Comparison of ENCODE assay signal across 20 cellular contexts in genomic region chr4:48022192-48022799, GRCh38. TPM values are rescaled to one million over a fixed set of nuclear protein-coding genes. Genes with fewer than 3 reads are reported as not detected.
DNase-seq lines count a peak whose midpoint lies in the region; ATAC-seq, FAIRE-seq and TF ChIP-seq lines count a peak whose summit lies in the region.
"Had no signal": no experiment of that assay in that cellular context is flagged by ENCODE, and none has a peak within 500 bp of the region (broad histone marks: within the 10 kb centered on the region; RNA-seq: fewer than 3 reads in every experiment).

No MANE protein-coding gene starts in this region.

- H2BK20ac ChIP-seq in IMR-90 (ENCODE audit: low read depth, low read length) (no peak overlapping the region), H9 (ENCODE audit: low read depth, low read length, poor library complexity, severe bottlenecking) (no peak overlapping the region)

- 67% methylated on average over 1 of the region's 3 CpGs; no CpG with 5 or more reads in 1 of the 2 experiments for WGBS in IMR-90 (ENCODE audit: extremely low coverage in 2 of 2, insufficient read length in 1 of 2), 2 experiments
- WGBS in small intestine, 3 donors: 17 to 51% (median 35%) methylated on average over 3 of the region's 3 CpGs
- 100% methylated on average over 1 of the region's 3 CpGs for WGBS in H9 (ENCODE audit: extremely low coverage, insufficient read length, low lambda C conversion rate)

- TF ChIP-seq CTCF in IMR-90 (conservative IDR thresholded peaks at IDR 0.05; ENCODE audit: low read depth, low read length): no peak
- TF ChIP-seq CTCF in choroid plexus epithelial cell (conservative IDR thresholded peaks at IDR 0.05; ENCODE audit: low read depth, low read length): no peak
- TF ChIP-seq CTCF in keratinocyte (optimal IDR thresholded peaks at IDR 0.05 in 1 of 3, IDR thresholded peaks at IDR 0.05 in 1 of 3, conservative IDR thresholded peaks at IDR 0.05 in 1 of 3; ENCODE audit: extremely low read depth in 1 of 3, insufficient read depth in 2 of 3, low read length in 3 of 3): no peak
- no peak for TF ChIP-seq CTCF in activated CD8-positive, alpha-beta T cell treated with anti-CD3 and anti-CD28 coated beads for 36 hours (IDR thresholded peaks at IDR 0.05)
- TF ChIP-seq CTCF in H9 (conservative IDR thresholded peaks at IDR 0.05): no peak

- H2BK15ac ChIP-seq in IMR-90 (ENCODE audit: low read depth, low read length): no peak overlapping the region
- H2BK15ac ChIP-seq in H9 (ENCODE audit: low read depth, low read length): no peak overlapping the region

- ATAC-seq in IMR-90 (ENCODE audit: low read depth): peak; percentile 56
- ATAC-seq in activated CD8-positive, alpha-beta T cell treated with anti-CD3 and anti-CD28 coated beads for 36 hours: no peak
- ATAC-seq: HepG2 had no signal

- no peak overlapping the region for H3K23ac ChIP-seq in IMR-90 (ENCODE audit: low read depth, low read length)
- H3K23ac ChIP-seq in H9 (ENCODE audit: insufficient read length, low read depth, low read length): no peak overlapping the region

- no peaks in the 10 kb centered on the region for H3K79me1 ChIP-seq in IMR-90 (ENCODE audit: low read depth in 1 of 2, low read length in 2 of 2)
- H3K79me1 ChIP-seq in H9 (ENCODE audit: insufficient read depth, low read depth, low read length, poor library complexity, severe bottlenecking): no peaks in the 10 kb centered on the region

- FAIRE-seq in keratinocyte (lab: Jason Lieb, UNC) (peak; percentile 49), small intestine (lab: Jason Lieb, UNC) (no peak)
- FAIRE-seq: HepG2 had no signal

- H3K14ac ChIP-seq in IMR-90 (replicated peaks; ENCODE audit: low read depth, low read length) (no peak overlapping the region), H9 (ENCODE audit: insufficient read depth, low read length) (no peak overlapping the region)

- peaks cover 46% of the 10 kb centered on the region for H3K79me2 ChIP-seq in keratinocyte (ENCODE audit: control insufficient read depth, insufficient read depth, low read length)
- no peaks in the 10 kb centered on the region for H3K79me2 ChIP-seq in H9 (ENCODE audit: insufficient read depth, low read length)

- H2BK5ac ChIP-seq in IMR-90 (ENCODE audit: low read depth, low read length, poor library complexity, severe bottlenecking) (peak overlapping the region; percentile 20), H9 (ENCODE audit: insufficient read length, low read length) (no peak overlapping the region)

- no peaks in the 10 kb centered on the region for H4K20me1 ChIP-seq in IMR-90 (ENCODE audit: insufficient read depth, low read length)
- H4K20me1 ChIP-seq in keratinocyte (ENCODE audit: control insufficient read depth, extremely low read depth, insufficient read depth, low read length): no peaks in the 10 kb centered on the region
- no peaks in the 10 kb centered on the region for H4K20me1 ChIP-seq in H9 (ENCODE audit: control insufficient read depth, insufficient read depth, insufficient read length)

- H3K4ac ChIP-seq in IMR-90 (ENCODE audit: low read depth, low read length) (no peak overlapping the region), H9 (ENCODE audit: low read depth, low read length) (no peak overlapping the region)

- H4K8ac ChIP-seq in IMR-90 (ENCODE audit: low read depth in 2 of 2, low read length in 2 of 2): no peak overlapping the region
- H4K8ac ChIP-seq in H9 (replicated peaks; ENCODE audit: insufficient read length, low read depth, low read length): no peak overlapping the region

- no peak overlapping the region for H3K4me3 ChIP-seq in IMR-90 (ENCODE audit: insufficient read depth, low read depth, low read length)
- no peak overlapping the region for H3K4me3 ChIP-seq in choroid plexus epithelial cell (ENCODE audit: low read depth, low read length)
- H3K4me3 ChIP-seq in keratinocyte (ENCODE audit: control insufficient read depth in 2 of 3, extremely low read depth in 1 of 3, insufficient read depth in 2 of 3, low read depth in 1 of 3, low read length in 3 of 3): no peak overlapping the region
- no peak overlapping the region for H3K4me3 ChIP-seq in small intestine (ENCODE audit: low read depth in 1 of 2, low read length in 2 of 2)
- H3K4me3 ChIP-seq: HAP-1, SK-N-MC had no signal

- H2AK5ac ChIP-seq in IMR-90 (ENCODE audit: low read depth, low read length) (no peak overlapping the region), H9 (ENCODE audit: insufficient read length, low read length) (no peak overlapping the region)

- H3K9me3 Mint-ChIP-seq in activated CD8-positive, alpha-beta T cell treated with anti-CD3 and anti-CD28 coated beads for 36 hours: no peaks in the 10 kb centered on the region
- H3K9me3 Mint-ChIP-seq in H9: no peaks in the 10 kb centered on the region

- no peak overlapping the region for H3T11ph ChIP-seq in H9 (ENCODE audit: low read length)

- TF ChIP-seq POLR2A in IMR-90 (IDR thresholded peaks at IDR 0.05; ENCODE audit: low read depth, low read length): no peak

- no peak overlapping the region for H4K5ac ChIP-seq in IMR-90 (ENCODE audit: low read depth, low read length)
- H4K5ac ChIP-seq in H9 (ENCODE audit: insufficient read length, low read depth, low read length): no peak overlapping the region

- H3K9me3 ChIP-seq in IMR-90 (ENCODE audit: control insufficient read depth, insufficient read depth, low read length): no peaks in the 10 kb centered on the region
- H3K9me3 ChIP-seq in keratinocyte (ENCODE audit: control insufficient read depth, low read depth, low read length): no peaks in the 10 kb centered on the region
- H3K9me3 ChIP-seq in small intestine (ENCODE audit: control insufficient read depth, low read depth): no peaks in the 10 kb centered on the region
- no peaks in the 10 kb centered on the region for H3K9me3 ChIP-seq in H9 (ENCODE audit: control insufficient read depth, low read depth, low read length)
- H3K9me3 ChIP-seq: HAP-1 had no signal

- no peak overlapping the region for H2AK9ac ChIP-seq in IMR-90 (replicated peaks; ENCODE audit: low read depth, low read length, poor library complexity)

- in situ Hi-C loops in IMR-90 (cut with MboI; ENCODE audit: low sequenced_read_pairs): no loop called here

- DNase-seq in IMR-90 (peak; percentile 6), choroid plexus epithelial cell (ENCODE audit: low read depth) (peak; percentile 30), keratinocyte (ENCODE audit: low read depth, low spot score) (no peak), small intestine (peak; percentile 68), H9 (no peak), posterior cingulate gyrus (no peak)
- no peak for DNase-seq in activated CD8-positive, alpha-beta T cell treated with anti-CD3 and anti-CD28 coated beads for 36 hours
- DNase-seq in stimulated activated CD8-positive, alpha-beta memory T cell treated with anti-CD3 and anti-CD28 coated beads, Interleukin-4, amount 100 ng/mL, for 48 hours: no peak
- DNase-seq: ACHN, AML-193, COR-L47, NCI-H1048, NCI-H1436 treated with DMSO at 0.1 percent for 48 hours, NCI-H2081, NCI-H510A treated with DMSO at 0.1 percent for 48 hours had no signal

- H3K27ac Mint-ChIP-seq in activated CD8-positive, alpha-beta T cell treated with anti-CD3 and anti-CD28 coated beads for 36 hours: no peak overlapping the region
- peak overlapping the region in 1 of 3 experiments; percentile 5; a peak in 1 of 7 replicates for H3K27ac Mint-ChIP-seq in H9

- H3K23me2 ChIP-seq in H9 (ENCODE audit: insufficient read length, low read depth, low read length, poor library complexity, severe bottlenecking): peaks cover 3% of the 10 kb centered on the region

- no TSS peak for BruUV-seq in IMR-90 (replicated peaks; lab: Mats Ljungman, UMichigan)

- H3K4me2 ChIP-seq in IMR-90 (ENCODE audit: low read depth, low read length): no peak overlapping the region
- H3K4me2 ChIP-seq in keratinocyte (ENCODE audit: control insufficient read depth, extremely low read depth, insufficient read depth, low read depth, low read length): no peak overlapping the region
- H3K4me2 ChIP-seq in H9 (ENCODE audit: insufficient read depth, insufficient read length, low read length): no peak overlapping the region
- H3K4me2 ChIP-seq: KMS-11 had no signal

- TF ChIP-seq RAD21 in IMR-90 (IDR thresholded peaks at IDR 0.05; ENCODE audit: low read length): no peak

- no peak overlapping the region for H3K18ac ChIP-seq in IMR-90 (ENCODE audit: low read depth, low read length)
- no peak overlapping the region for H3K18ac ChIP-seq in H9 (ENCODE audit: insufficient read length, low read depth, low read length)

- no peaks in the 10 kb centered on the region for H3K36me3 ChIP-seq in IMR-90 (ENCODE audit: control insufficient read depth, insufficient read depth, low read length)
- H3K36me3 ChIP-seq in keratinocyte (ENCODE audit: control insufficient read depth in 2 of 2, extremely low read depth in 1 of 2, insufficient read depth in 2 of 2, low read length in 2 of 2): peaks cover 6 to 13% of the 10 kb centered on the region in 2 experiments
- H3K36me3 ChIP-seq in small intestine (ENCODE audit: control insufficient read depth in 2 of 2, insufficient read depth in 2 of 2, low read length in 2 of 2): no peaks in the 10 kb centered on the region
- H3K36me3 ChIP-seq: HAP-1 had no signal

- H2BK120ac ChIP-seq in IMR-90 (ENCODE audit: low read depth, low read length) (no peak overlapping the region), H9 (ENCODE audit: low read depth, low read length, poor library complexity, severe bottlenecking) (no peak overlapping the region)

- H4K91ac ChIP-seq in IMR-90 (ENCODE audit: insufficient read depth, low read depth, low read length): no peak overlapping the region
- H4K91ac ChIP-seq in H9 (ENCODE audit: insufficient read length, low read depth, low read length): no peak overlapping the region

- no peak overlapping the region for H2AFZ ChIP-seq in IMR-90 (replicated peaks; ENCODE audit: low read length, poor library complexity)
- H2AFZ ChIP-seq in keratinocyte (ENCODE audit: control insufficient read depth, low read length): no peak overlapping the region
- H2AFZ ChIP-seq in H9 (ENCODE audit: low read length): no peak overlapping the region

- dilution Hi-C loops in IMR-90 (cut with HindIII; ENCODE audit: low sequenced_read_pairs, unreplicated experiment): no loop called here
- dilution Hi-C loops in keratinocyte (cut with MboI; ENCODE audit: extremely low pct_ligation_motif_present, low sequenced_read_pairs): no loop called here

- no peaks in the 10 kb centered on the region for H3K36me3 Mint-ChIP-seq in activated CD8-positive, alpha-beta T cell treated with anti-CD3 and anti-CD28 coated beads for 36 hours (ENCODE audit: low read depth)
- peaks cover 9 to 19% (median 14%) of the 10 kb centered on the region in 3 experiments; a peak in 5 of 7 replicates for H3K36me3 Mint-ChIP-seq in H9 (ENCODE audit: insufficient read depth in 1 of 3, low read depth in 3 of 3)

- H3K4me3 Mint-ChIP-seq in activated CD8-positive, alpha-beta T cell treated with anti-CD3 and anti-CD28 coated beads for 36 hours: no peak overlapping the region
- H3K4me3 Mint-ChIP-seq in H9: no peak overlapping the region

- H3K4me1 Mint-ChIP-seq in activated CD8-positive, alpha-beta T cell treated with anti-CD3 and anti-CD28 coated beads for 36 hours (ENCODE audit: low read depth): peaks cover 19% of the 10 kb centered on the region
- H3K4me1 Mint-ChIP-seq in H9: peaks cover 20 to 25% of the 10 kb centered on the region in 2 experiments

- H3K27me3 Mint-ChIP-seq in activated CD8-positive, alpha-beta T cell treated with anti-CD3 and anti-CD28 coated beads for 36 hours: peaks cover 17% of the 10 kb centered on the region
- H3K27me3 Mint-ChIP-seq in H9 (ENCODE audit: low read depth): peaks cover 12% of the 10 kb centered on the region

- POLR2A ChIA-PET in IMR-90 (lab: Charles Lee; ENCODE audit: unreplicated experiment): no interaction called here
- POLR2A ChIA-PET in activated CD8-positive, alpha-beta T cell treated with anti-CD3 and anti-CD28 coated beads for 36 hours (lab: Charles Lee): no interaction called here

- intact Hi-C loops in IMR-90 (cut with micrococcal nuclease): no loop called here
- intact Hi-C loops in activated CD8-positive, alpha-beta T cell treated with anti-CD3 and anti-CD28 coated beads for 36 hours (cut with micrococcal nuclease): no loop called here
- intact Hi-C loops in posterior cingulate gyrus (cut with DNase I): no loop called here

- H2BK12ac ChIP-seq in H9 (ENCODE audit: insufficient read length, low read depth, low read length): no peak overlapping the region

- H3K4me1 ChIP-seq in IMR-90 (ENCODE audit: control insufficient read depth, insufficient read depth, low read length) (no peaks in the 10 kb centered on the region), keratinocyte (ENCODE audit: control insufficient read depth, extremely low read depth, insufficient read depth, low read length) (peaks cover 15% of the 10 kb centered on the region), small intestine (ENCODE audit: control insufficient read depth in 2 of 2, insufficient read depth in 1 of 2, low read depth in 1 of 2, low read length in 1 of 2) (peaks cover 0 to 4% of the 10 kb centered on the region in 2 donors), H9 (ENCODE audit: insufficient read depth, low read length) (no peaks in the 10 kb centered on the region; the same call in 1 of the 2 replicates)

- H3K27me3 ChIP-seq in IMR-90 (ENCODE audit: control insufficient read depth, insufficient read depth, low read length): peaks cover 8% of the 10 kb centered on the region; the same call in 1 of the 2 replicates
- no peaks in the 10 kb centered on the region for H3K27me3 ChIP-seq in keratinocyte (ENCODE audit: control insufficient read depth, extremely low read depth, insufficient read depth, low read length)
- no peaks in the 10 kb centered on the region for H3K27me3 ChIP-seq in small intestine (ENCODE audit: control insufficient read depth in 2 of 2, insufficient read depth in 2 of 2, low read length in 2 of 2)
- H3K27me3 ChIP-seq in H9 (ENCODE audit: insufficient read depth, low read length): no peaks in the 10 kb centered on the region

- CTCF ChIA-PET in IMR-90 (lab: Yijun Ruan, JAX): no interaction called here
- CTCF ChIA-PET in activated CD8-positive, alpha-beta T cell treated with anti-CD3 and anti-CD28 coated beads for 36 hours (lab: Charles Lee): no interaction called here

- H3K9ac ChIP-seq in IMR-90 (ENCODE audit: low read depth, low read length): no peak overlapping the region
- no peak overlapping the region for H3K9ac ChIP-seq in keratinocyte (ENCODE audit: control insufficient read depth, extremely low read depth, insufficient read depth, low read length)
- H3K9ac ChIP-seq in H9 (ENCODE audit: extremely low read depth, insufficient read length, low read length): no peak overlapping the region
- H3K9ac ChIP-seq: KMS-11 had no signal

- H3K56ac ChIP-seq in IMR-90 (ENCODE audit: extremely low read depth, insufficient read depth, low read length) (no peak overlapping the region), H9 (ENCODE audit: insufficient read length, low read depth, low read length) (no peak overlapping the region)

- H3K9me1 ChIP-seq in IMR-90 (ENCODE audit: insufficient read depth, low read length) (no peaks in the 10 kb centered on the region), keratinocyte (ENCODE audit: control insufficient read depth, extremely low read depth, insufficient read depth, low read length) (no peaks in the 10 kb centered on the region)

- H3K27ac ChIP-seq in IMR-90 (ENCODE audit: insufficient read depth, low read length) (no peak overlapping the region; the same call in 1 of the 2 replicates), keratinocyte (ENCODE audit: control insufficient read depth, insufficient read depth, low read length) (no peak overlapping the region), small intestine (ENCODE audit: low read depth in 1 of 2, low read length in 1 of 2) (no peak overlapping the region), H9 (ENCODE audit: insufficient read length, low read depth, low read length) (no peak overlapping the region)
- H3K27ac ChIP-seq: KMS-11, SK-N-MC had no signal

RNA-seq across cellular contexts. Expression of gene NIPAL1, which starts 5.7 kb away (rescaled TPM):
- total RNA-seq in IMR-90 (2012; rRNA removed) (1.1 TPM in 2 replicates), H9 (2021) (13.1 and 16.9 TPM in 2 replicates)
- polyA plus RNA-seq in IMR-90 (2012; rRNA removed) (0.89 and 0.93 TPM in 2 replicates), keratinocyte (14.0 to 21.4 TPM (median 18.9 TPM) in 3 replicates), small intestine (1 to 10 TPM; 2.2 to 5.3 (median 3.5) TPM)
- polyA plus RNA-seq in IMR-90 (2012; cell fraction: cytosol; rRNA removed): 0.38 and 0.83 TPM in 2 replicates
- 0.35 and 0.53 TPM in 2 replicates for polyA plus RNA-seq in IMR-90 (2012; cell fraction: nucleus; rRNA removed; ENCODE audit: low replicate concordance)
- polyA plus RNA-seq in keratinocyte (2011; ENCODE audit: low read depth): 3.8 TPM
- 5.6 and 9.9 TPM in 2 replicates for polyA plus RNA-seq in keratinocyte (2011; cell fraction: cytosol; rRNA removed)
- 15.2 and 17.3 TPM in 2 replicates for polyA plus RNA-seq in keratinocyte (2011; cell fraction: nucleus; rRNA removed)
- polyA plus RNA-seq in keratinocyte (2012; ENCODE audit: low replicate concordance): 11.0 and 15.2 TPM in 2 replicates
- polyA minus RNA-seq in keratinocyte: 5.7 to 25.1 TPM (median 8.9 TPM) in 3 replicates
- polyA minus RNA-seq in keratinocyte (2011; cell fraction: cytosol; rRNA and poly(A)+ RNA removed): 8.1 TPM
- polyA minus RNA-seq in keratinocyte (2011; cell fraction: nucleus; rRNA and poly(A)+ RNA removed): 11.8 and 17.8 TPM in 2 replicates
- total RNA-seq in activated CD8-positive, alpha-beta T cell treated with anti-CD3 and anti-CD28 coated beads for 36 hours: 1 to 10 TPM; 1.1 to 1.9 TPM

RNA-seq across cellular contexts. Expression of gene CNGA1, which starts 5.8 kb away (rescaled TPM):
- not detected in 2 replicates for total RNA-seq in IMR-90 (2012; rRNA removed)
- not detected in 2 replicates for polyA plus RNA-seq in IMR-90 (2012; rRNA removed)
- not detected in 2 replicates for polyA plus RNA-seq in IMR-90 (2012; cell fraction: cytosol; rRNA removed)
- polyA plus RNA-seq in IMR-90 (2012; cell fraction: nucleus; rRNA removed; ENCODE audit: low replicate concordance): not detected in 2 replicates
- 0.58 to 0.89 TPM (median 0.85 TPM) in 3 replicates for polyA plus RNA-seq in keratinocyte
- 7.5 TPM for polyA plus RNA-seq in keratinocyte (2011; ENCODE audit: low read depth)
- 0.23 and 0.30 TPM in 2 replicates for polyA plus RNA-seq in keratinocyte (2011; cell fraction: cytosol; rRNA removed)
- 0.75 and 1.3 TPM in 2 replicates for polyA plus RNA-seq in keratinocyte (2011; cell fraction: nucleus; rRNA removed)
- polyA plus RNA-seq in keratinocyte (2012; ENCODE audit: low replicate concordance): 1.00 and 4.8 TPM in 2 replicates
- 1.5 TPM in 1 of 3 replicates, not detected in the others for polyA minus RNA-seq in keratinocyte
- polyA minus RNA-seq in keratinocyte (2011; cell fraction: cytosol; rRNA and poly(A)+ RNA removed): not detected
- 0.42 and 1.5 TPM in 2 replicates for polyA minus RNA-seq in keratinocyte (2011; cell fraction: nucleus; rRNA and poly(A)+ RNA removed)
- polyA plus RNA-seq in small intestine: 10 to 100 TPM in 1 of 3 donors, 1 to 10 TPM in 2; 1.4 to 10.5 (median 4.1) TPM
- total RNA-seq in activated CD8-positive, alpha-beta T cell treated with anti-CD3 and anti-CD28 coated beads for 36 hours: under 1 TPM in 1 of 2 experiments, not detected in 1; 0.50 TPM
- 1.0 and 1.4 TPM in 2 replicates for total RNA-seq in H9 (2021)
- total RNA-seq: MCF 10A had no signal

Comparison
In these comparisons a context has a peak if more than half of its experiments do, and no peak if none do; other contexts are left out.
1. DNase-seq: peak in IMR-90 (single experiment), choroid plexus epithelial cell (single experiment) and small intestine (single experiment); none in keratinocyte (single experiment), activated CD8-positive, alpha-beta T cell treated with anti-CD3 and anti-CD28 coated beads for 36 hours (single experiment), stimulated activated CD8-positive, alpha-beta memory T cell treated with anti-CD3 and anti-CD28 coated beads, Interleukin-4, amount 100 ng/mL, for 48 hours (single experiment), H9 (single experiment) and posterior cingulate gyrus (0 of 10).